Comparison of ENCODE assay signal across 1 cellular context in the genomic region with DNA sequence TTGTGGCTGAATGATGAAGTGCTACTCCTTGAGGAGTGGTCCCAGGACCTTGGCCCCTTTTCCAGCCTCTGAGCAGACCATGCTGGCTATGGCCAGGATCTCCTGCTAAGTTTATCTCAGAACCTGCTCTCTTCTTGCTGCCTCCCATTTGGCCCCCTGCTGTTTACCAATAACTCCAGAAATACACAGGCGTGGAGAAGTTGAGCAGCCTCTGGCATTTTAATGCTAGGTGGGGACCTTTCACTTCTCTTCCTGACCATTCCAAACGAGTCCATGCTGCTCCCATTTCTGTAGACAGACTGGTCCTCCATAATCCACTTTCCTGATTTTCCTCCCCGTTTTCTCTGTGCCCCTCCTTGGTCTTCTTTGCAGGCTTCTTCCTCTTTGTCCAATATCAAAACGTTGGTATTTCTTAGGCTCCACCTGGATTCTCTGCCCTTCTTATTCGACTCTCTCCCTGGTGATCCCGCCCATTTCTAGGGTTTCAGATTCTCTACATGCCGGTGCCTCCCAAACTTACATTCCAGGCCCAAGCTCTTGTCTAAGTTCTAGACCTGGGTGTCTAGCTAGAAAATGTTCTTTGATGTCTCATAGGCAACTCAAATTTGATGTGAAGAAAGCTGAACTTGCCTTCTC.
TF ChIP-seq lines count a peak whose summit lies in the region.

No MANE protein-coding gene starts in this region.

TF ChIP-seq in GM23338, 12 proteins besides CTCF, POLR2A, EP300 and RAD21 (continued from another document):
- TF ChIP-seq, protein P1, sequence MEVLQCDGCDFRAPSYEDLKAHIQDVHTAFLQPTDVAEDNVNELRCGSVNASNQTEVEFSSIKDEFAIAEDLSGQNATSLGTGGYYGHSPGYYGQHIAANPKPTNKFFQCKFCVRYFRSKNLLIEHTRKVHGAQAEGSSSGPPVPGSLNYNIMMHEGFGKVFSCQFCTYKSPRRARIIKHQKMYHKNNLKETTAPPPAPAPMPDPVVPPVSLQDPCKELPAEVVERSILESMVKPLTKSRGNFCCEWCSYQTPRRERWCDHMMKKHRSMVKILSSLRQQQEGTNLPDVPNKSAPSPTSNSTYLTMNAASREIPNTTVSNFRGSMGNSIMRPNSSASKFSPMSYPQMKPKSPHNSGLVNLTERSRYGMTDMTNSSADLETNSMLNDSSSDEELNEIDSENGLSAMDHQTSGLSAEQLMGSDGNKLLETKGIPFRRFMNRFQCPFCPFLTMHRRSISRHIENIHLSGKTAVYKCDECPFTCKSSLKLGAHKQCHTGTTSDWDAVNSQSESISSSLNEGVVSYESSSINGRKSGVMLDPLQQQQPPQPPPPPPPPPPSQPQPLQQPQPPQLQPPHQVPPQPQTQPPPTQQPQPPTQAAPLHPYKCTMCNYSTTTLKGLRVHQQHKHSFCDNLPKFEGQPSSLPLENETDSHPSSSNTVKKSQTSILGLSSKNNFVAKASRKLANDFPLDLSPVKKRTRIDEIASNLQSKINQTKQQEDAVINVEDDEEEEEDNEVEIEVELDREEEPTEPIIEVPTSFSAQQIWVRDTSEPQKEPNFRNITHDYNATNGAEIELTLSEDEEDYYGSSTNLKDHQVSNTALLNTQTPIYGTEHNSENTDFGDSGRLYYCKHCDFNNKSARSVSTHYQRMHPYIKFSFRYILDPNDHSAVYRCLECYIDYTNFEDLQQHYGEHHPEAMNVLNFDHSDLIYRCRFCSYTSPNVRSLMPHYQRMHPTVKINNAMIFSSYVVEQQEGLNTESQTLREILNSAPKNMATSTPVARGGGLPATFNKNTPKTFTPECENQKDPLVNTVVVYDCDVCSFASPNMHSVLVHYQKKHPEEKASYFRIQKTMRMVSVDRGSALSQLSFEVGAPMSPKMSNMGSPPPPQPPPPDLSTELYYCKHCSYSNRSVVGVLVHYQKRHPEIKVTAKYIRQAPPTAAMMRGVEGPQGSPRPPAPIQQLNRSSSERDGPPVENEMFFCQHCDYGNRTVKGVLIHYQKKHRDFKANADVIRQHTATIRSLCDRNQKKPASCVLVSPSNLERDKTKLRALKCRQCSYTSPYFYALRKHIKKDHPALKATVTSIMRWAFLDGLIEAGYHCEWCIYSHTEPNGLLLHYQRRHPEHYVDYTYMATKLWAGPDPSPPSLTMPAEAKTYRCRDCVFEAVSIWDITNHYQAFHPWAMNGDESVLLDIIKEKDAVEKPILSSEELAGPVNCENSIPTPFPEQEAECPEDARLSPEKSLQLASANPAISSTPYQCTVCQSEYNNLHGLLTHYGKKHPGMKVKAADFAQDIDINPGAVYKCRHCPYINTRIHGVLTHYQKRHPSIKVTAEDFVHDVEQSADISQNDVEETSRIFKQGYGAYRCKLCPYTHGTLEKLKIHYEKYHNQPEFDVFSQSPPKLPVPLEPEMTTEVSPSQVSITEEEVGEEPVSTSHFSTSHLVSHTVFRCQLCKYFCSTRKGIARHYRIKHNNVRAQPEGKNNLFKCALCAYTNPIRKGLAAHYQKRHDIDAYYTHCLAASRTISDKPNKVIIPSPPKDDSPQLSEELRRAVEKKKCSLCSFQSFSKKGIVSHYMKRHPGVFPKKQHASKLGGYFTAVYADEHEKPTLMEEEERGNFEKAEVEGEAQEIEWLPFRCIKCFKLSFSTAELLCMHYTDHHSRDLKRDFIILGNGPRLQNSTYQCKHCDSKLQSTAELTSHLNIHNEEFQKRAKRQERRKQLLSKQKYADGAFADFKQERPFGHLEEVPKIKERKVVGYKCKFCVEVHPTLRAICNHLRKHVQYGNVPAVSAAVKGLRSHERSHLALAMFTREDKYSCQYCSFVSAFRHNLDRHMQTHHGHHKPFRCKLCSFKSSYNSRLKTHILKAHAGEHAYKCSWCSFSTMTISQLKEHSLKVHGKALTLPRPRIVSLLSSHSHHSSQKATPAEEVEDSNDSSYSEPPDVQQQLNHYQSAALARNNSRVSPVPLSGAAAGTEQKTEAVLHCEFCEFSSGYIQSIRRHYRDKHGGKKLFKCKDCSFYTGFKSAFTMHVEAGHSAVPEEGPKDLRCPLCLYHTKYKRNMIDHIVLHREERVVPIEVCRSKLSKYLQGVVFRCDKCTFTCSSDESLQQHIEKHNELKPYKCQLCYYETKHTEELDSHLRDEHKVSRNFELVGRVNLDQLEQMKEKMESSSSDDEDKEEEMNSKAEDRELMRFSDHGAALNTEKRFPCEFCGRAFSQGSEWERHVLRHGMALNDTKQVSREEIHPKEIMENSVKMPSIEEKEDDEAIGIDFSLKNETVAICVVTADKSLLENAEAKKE (CRISPR knock-in tag; IDR thresholded peaks at IDR 0.05): no peak
- TF ChIP-seq EZH2 (IDR thresholded peaks at IDR 0.05; ENCODE audit: low read depth, unreplicated experiment) (no peak), CREB1 (CRISPR knock-in tag; IDR thresholded peaks at IDR 0.05; ENCODE audit: low read depth) (no peak), ZNF114 (CRISPR knock-in tag; IDR thresholded peaks at IDR 0.05) (no peak), JUNB (IDR thresholded peaks at IDR 0.05; ENCODE audit: unreplicated experiment) (no peak), NANOG (IDR thresholded peaks at IDR 0.05; ENCODE audit: borderline replicate concordance) (no peak), STAT1 (IDR thresholded peaks at IDR 0.05; ENCODE audit: unreplicated experiment) (no peak), EZH2phosphoT487 (IDR thresholded peaks at IDR 0.05; ENCODE audit: unreplicated experiment) (no peak), POLR2AphosphoS5 (IDR thresholded peaks at IDR 0.05; ENCODE audit: low read depth) (no peak)
- TF ChIP-seq, protein P2, sequence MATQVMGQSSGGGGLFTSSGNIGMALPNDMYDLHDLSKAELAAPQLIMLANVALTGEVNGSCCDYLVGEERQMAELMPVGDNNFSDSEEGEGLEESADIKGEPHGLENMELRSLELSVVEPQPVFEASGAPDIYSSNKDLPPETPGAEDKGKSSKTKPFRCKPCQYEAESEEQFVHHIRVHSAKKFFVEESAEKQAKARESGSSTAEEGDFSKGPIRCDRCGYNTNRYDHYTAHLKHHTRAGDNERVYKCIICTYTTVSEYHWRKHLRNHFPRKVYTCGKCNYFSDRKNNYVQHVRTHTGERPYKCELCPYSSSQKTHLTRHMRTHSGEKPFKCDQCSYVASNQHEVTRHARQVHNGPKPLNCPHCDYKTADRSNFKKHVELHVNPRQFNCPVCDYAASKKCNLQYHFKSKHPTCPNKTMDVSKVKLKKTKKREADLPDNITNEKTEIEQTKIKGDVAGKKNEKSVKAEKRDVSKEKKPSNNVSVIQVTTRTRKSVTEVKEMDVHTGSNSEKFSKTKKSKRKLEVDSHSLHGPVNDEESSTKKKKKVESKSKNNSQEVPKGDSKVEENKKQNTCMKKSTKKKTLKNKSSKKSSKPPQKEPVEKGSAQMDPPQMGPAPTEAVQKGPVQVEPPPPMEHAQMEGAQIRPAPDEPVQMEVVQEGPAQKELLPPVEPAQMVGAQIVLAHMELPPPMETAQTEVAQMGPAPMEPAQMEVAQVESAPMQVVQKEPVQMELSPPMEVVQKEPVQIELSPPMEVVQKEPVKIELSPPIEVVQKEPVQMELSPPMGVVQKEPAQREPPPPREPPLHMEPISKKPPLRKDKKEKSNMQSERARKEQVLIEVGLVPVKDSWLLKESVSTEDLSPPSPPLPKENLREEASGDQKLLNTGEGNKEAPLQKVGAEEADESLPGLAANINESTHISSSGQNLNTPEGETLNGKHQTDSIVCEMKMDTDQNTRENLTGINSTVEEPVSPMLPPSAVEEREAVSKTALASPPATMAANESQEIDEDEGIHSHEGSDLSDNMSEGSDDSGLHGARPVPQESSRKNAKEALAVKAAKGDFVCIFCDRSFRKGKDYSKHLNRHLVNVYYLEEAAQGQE (IDR thresholded peaks at IDR 0.05; ENCODE audit: unreplicated experiment): no peak
- TF ChIP-seq, protein P3, sequence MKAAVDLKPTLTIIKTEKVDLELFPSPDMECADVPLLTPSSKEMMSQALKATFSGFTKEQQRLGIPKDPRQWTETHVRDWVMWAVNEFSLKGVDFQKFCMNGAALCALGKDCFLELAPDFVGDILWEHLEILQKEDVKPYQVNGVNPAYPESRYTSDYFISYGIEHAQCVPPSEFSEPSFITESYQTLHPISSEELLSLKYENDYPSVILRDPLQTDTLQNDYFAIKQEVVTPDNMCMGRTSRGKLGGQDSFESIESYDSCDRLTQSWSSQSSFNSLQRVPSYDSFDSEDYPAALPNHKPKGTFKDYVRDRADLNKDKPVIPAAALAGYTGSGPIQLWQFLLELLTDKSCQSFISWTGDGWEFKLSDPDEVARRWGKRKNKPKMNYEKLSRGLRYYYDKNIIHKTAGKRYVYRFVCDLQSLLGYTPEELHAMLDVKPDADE (IDR thresholded peaks at IDR 0.05): no peak
TF ChIP-seq in GM23338: peak in this region for 0.
